26 cellular contexts compared by ENCODE assay signal in genomic region chr19:58482372-58482771, GRCh38. TPM values are rescaled to one million over a fixed set of nuclear protein-coding genes. Genes with fewer than 3 reads are reported as not detected.
DNase-seq lines count a peak whose midpoint lies in the region; ATAC-seq lines count a peak whose summit lies in the region.
"Had no signal": no experiment of that assay in that cellular context is flagged by ENCODE, and none has a peak within 500 bp of the region (broad histone marks: within the 10 kb centered on the region; RNA-seq: fewer than 3 reads in every experiment).

No MANE protein-coding gene starts in this region.

- H3K27me3 Mint-ChIP-seq in T-helper 2 cell treated with Interferon-gamma antibody and Interleukin-4, amounts not matched to agents 5 μg/mL and 100 μg/mL, for 36 hours (ENCODE audit: low read depth), result no peaks in the 10 kb centered on the region
- H3K27me3 Mint-ChIP-seq in stimulated activated naive CD8-positive, alpha-beta T cell treated with anti-CD3 and anti-CD28 coated beads, Interleukin-15, Interleukin-2, amounts not matched to agents 100 ng/mL and 50 ng/mL, for 24 hours, result no peaks in the 10 kb centered on the region
- H3K27me3 Mint-ChIP-seq in memory B cell, result no peaks in the 10 kb centered on the region
- H3K27me3 Mint-ChIP-seq: CD4-positive, CD25-positive, alpha-beta regulatory T cell had no signal

- peaks cover 8% of the 10 kb centered on the region for H3K36me3 Mint-ChIP-seq in T-helper 2 cell treated with Interferon-gamma antibody and Interleukin-4, amounts not matched to agents 5 μg/mL and 100 μg/mL, for 36 hours (ENCODE audit: low read depth)
- H3K36me3 Mint-ChIP-seq in stimulated activated naive CD8-positive, alpha-beta T cell treated with anti-CD3 and anti-CD28 coated beads, Interleukin-15, Interleukin-2, amounts not matched to agents 100 ng/mL and 50 ng/mL, for 24 hours (ENCODE audit: low read depth), result peaks cover 5% of the 10 kb centered on the region
- peaks cover 7% of the 10 kb centered on the region for H3K36me3 Mint-ChIP-seq in memory B cell

- peaks cover 6% of the 10 kb centered on the region for H3K4me1 Mint-ChIP-seq in T-helper 2 cell treated with Interferon-gamma antibody and Interleukin-4, amounts not matched to agents 5 μg/mL and 100 μg/mL, for 36 hours (ENCODE audit: low read depth)
- H3K4me1 Mint-ChIP-seq in stimulated activated naive CD8-positive, alpha-beta T cell treated with anti-CD3 and anti-CD28 coated beads, Interleukin-15, Interleukin-2, amounts not matched to agents 100 ng/mL and 50 ng/mL, for 24 hours (ENCODE audit: low read depth), result no peaks in the 10 kb centered on the region
- no peaks in the 10 kb centered on the region for H3K4me1 Mint-ChIP-seq in memory B cell

- H3K9me3 Mint-ChIP-seq in T-helper 2 cell treated with Interferon-gamma antibody and Interleukin-4, amounts not matched to agents 5 μg/mL and 100 μg/mL, for 36 hours, result no peaks in the 10 kb centered on the region
- H3K9me3 Mint-ChIP-seq in stimulated activated naive CD8-positive, alpha-beta T cell treated with anti-CD3 and anti-CD28 coated beads, Interleukin-15, Interleukin-2, amounts not matched to agents 100 ng/mL and 50 ng/mL, for 24 hours, result no peaks in the 10 kb centered on the region
- no peaks in the 10 kb centered on the region for H3K9me3 Mint-ChIP-seq in memory B cell
- H3K9me3 Mint-ChIP-seq: CD4-positive, CD25-positive, alpha-beta regulatory T cell had no signal

- H3K27ac Mint-ChIP-seq in T-helper 2 cell treated with Interferon-gamma antibody and Interleukin-4, amounts not matched to agents 5 μg/mL and 100 μg/mL, for 36 hours, result peak overlapping the region; percentile 41
- H3K27ac Mint-ChIP-seq in stimulated activated naive CD8-positive, alpha-beta T cell treated with anti-CD3 and anti-CD28 coated beads, Interleukin-15, Interleukin-2, amounts not matched to agents 100 ng/mL and 50 ng/mL, for 24 hours, result peak overlapping the region; percentile 33
- peak overlapping the region; percentile 38 for H3K27ac Mint-ChIP-seq in memory B cell
- H3K27ac Mint-ChIP-seq: CD4-positive, CD25-positive, alpha-beta regulatory T cell had no signal

- H3K4me3 Mint-ChIP-seq in T-helper 2 cell treated with Interferon-gamma antibody and Interleukin-4, amounts not matched to agents 5 μg/mL and 100 μg/mL, for 36 hours, result no peak overlapping the region
- no peak overlapping the region for H3K4me3 Mint-ChIP-seq in stimulated activated naive CD8-positive, alpha-beta T cell treated with anti-CD3 and anti-CD28 coated beads, Interleukin-15, Interleukin-2, amounts not matched to agents 100 ng/mL and 50 ng/mL, for 24 hours
- no peak overlapping the region for H3K4me3 Mint-ChIP-seq in memory B cell

- intact Hi-C loops in Right ventricle myocardium inferior (cut with DNase I), result no loop called here

- no peak for ATAC-seq in stimulated activated naive CD8-positive, alpha-beta T cell treated with anti-CD3 and anti-CD28 coated beads, Interleukin-15, Interleukin-2, amounts not matched to agents 100 U/mL and 50 U/mL, for 24 hours
- ATAC-seq in memory B cell (ENCODE audit: low read depth), result no peak
- no peak for ATAC-seq in Right ventricle myocardium inferior
- ATAC-seq: HepG2, K562 had no signal

- DNase-seq in T-helper 2 cell treated with Interferon-gamma antibody and Interleukin-4, amounts not matched to agents 5 μg/mL and 100 μg/mL, for 36 hours (ENCODE audit: low spot score), result no peak
- DNase-seq in T-helper 2 cell, result no peak
- DNase-seq in stimulated activated naive CD8-positive, alpha-beta T cell treated with anti-CD3 and anti-CD28 coated beads, Interleukin-15, Interleukin-2, amounts not matched to agents 100 U/mL and 50 U/mL, for 24 hours, result no peak
- DNase-seq in memory B cell (ENCODE audit: low spot score in 2 of 2), result no peak
- no peak for DNase-seq in mesenteric fat pad (ENCODE audit: low spot score)
- no peak for DNase-seq in Right ventricle myocardium inferior (ENCODE audit: missing footprints)
- DNase-seq in activated T-cell treated with anti-CD3 and anti-CD28 coated beads, Interleukin-2, amount 50 U/mL, for 1 hour, result no peak
- DNase-seq: 8988T; ACHN; BE2C; CD4-positive, CD25-positive, alpha-beta regulatory T cell; GM23248; H7; MM.1S; NCI-H1417; NCI-H1694; NCI-H2029 treated with DMSO at 0.1 percent for 48 hours; NCI-H446 treated with DMSO at 0.1 percent for 48 hours; NCI-H526; NCI-H82; NK-92 treated with Interleukin-12 subunit alpha and Interleukin-12 subunit beta, amount 100 ng/mL, for 24 hours; PC-9; Right ventricle myocardium superior had no signal

RNA-seq across cellular contexts. Expression of gene ZNF446, which starts 6.2 kb away (rescaled TPM):
- total RNA-seq in mesenteric fat pad (5.6 TPM), Right ventricle myocardium inferior (3.9 TPM)

RNA-seq across cellular contexts. Expression of gene ZNF324, which starts 15.5 kb away (rescaled TPM):
- 6.7 TPM for total RNA-seq in mesenteric fat pad
- 4.3 TPM for total RNA-seq in Right ventricle myocardium inferior

RNA-seq across cellular contexts. Expression of gene SLC27A5, which starts 29.4 kb away (rescaled TPM):
- total RNA-seq in mesenteric fat pad (6.5 TPM), Right ventricle myocardium inferior (3.2 TPM)

RNA-seq across cellular contexts. Expression of gene ZNF324B, which starts 30.9 kb away (rescaled TPM):
- total RNA-seq in mesenteric fat pad (5.2 TPM), Right ventricle myocardium inferior (3.2 TPM)

RNA-seq across cellular contexts. Expression of gene ZBTB45, which starts 37.2 kb away (rescaled TPM):
- total RNA-seq in mesenteric fat pad, result 11.8 TPM
- total RNA-seq in Right ventricle myocardium inferior, result 9.9 TPM
